Comparison of ENCODE assay signal across 9 cellular contexts in genomic region chr14:99603471-99603933, GRCh38. TPM values are rescaled to one million over a fixed set of nuclear protein-coding genes. Genes with fewer than 3 reads are reported as not detected.
DNase-seq lines count a peak whose midpoint lies in the region; ATAC-seq and TF ChIP-seq lines count a peak whose summit lies in the region.
"Had no signal": no experiment of that assay in that cellular context is flagged by ENCODE, and none has a peak within 500 bp of the region (broad histone marks: within the 10 kb centered on the region; RNA-seq: fewer than 3 reads in every experiment).

No MANE protein-coding gene starts in this region.

- peak; percentile 3 for TF ChIP-seq CTCF in hepatocyte (IDR thresholded peaks at IDR 0.05; ENCODE audit: poor library complexity)

- no peaks in the 10 kb centered on the region for H3K36me3 ChIP-seq in ACC112 (ENCODE audit: insufficient read depth, low read length)
- H3K36me3 ChIP-seq in NT2/D1 (ENCODE audit: insufficient read depth, insufficient read length, low read length), result peaks cover 9% of the 10 kb centered on the region
- no peaks in the 10 kb centered on the region for H3K36me3 ChIP-seq in hepatocyte (replicated peaks; ENCODE audit: insufficient read depth, low read depth)
- H3K36me3 ChIP-seq: neutrophil had no signal

- no peak overlapping the region for H3K27ac ChIP-seq in ACC112 (ENCODE audit: low read depth, low read length)
- H3K27ac ChIP-seq in hepatocyte, result peak overlapping the region; percentile 54
- H3K27ac ChIP-seq: neutrophil had no signal

- no peaks in the 10 kb centered on the region for H3K9me3 ChIP-seq in NT2/D1 (ENCODE audit: insufficient read depth, low read length)
- H3K9me3 ChIP-seq in hepatocyte (ENCODE audit: low read depth), result no peaks in the 10 kb centered on the region
- H3K9me3 ChIP-seq: neutrophil had no signal

- H2AFZ ChIP-seq in ACC112 (ENCODE audit: low read length, unreplicated experiment) (peak overlapping the region; percentile 32), hepatocyte (no peak overlapping the region)

- 2% methylated on average over 55 of the region's 61 CpGs for WGBS in hepatocyte (ENCODE audit: low lambda C conversion rate, missing lambda C conversion rate)

- DNase-seq in NT2/D1 (ENCODE audit: low read depth, low spot score) (no peak), hepatocyte (ENCODE audit: low spot score) (peak; percentile 70)
- DNase-seq in activated naive CD4-positive, alpha-beta T cell treated with Interleukin-2 at 50 U/mL for 16 hours, result peak; percentile 64
- peak; percentile 22 for DNase-seq in stimulated activated CD4-positive, alpha-beta T cell treated with anti-CD3 and anti-CD28 coated beads, Interleukin-2, amount 100 ng/mL, for 4 hours (ENCODE audit: low read depth)

- ATAC-seq in GM21390 (IDR thresholded peaks at IDR 0.05; ENCODE audit: unreplicated experiment) (peak; percentile 1), GM19397 (IDR thresholded peaks at IDR 0.05; ENCODE audit: unreplicated experiment) (no peak), HG02884 (IDR thresholded peaks at IDR 0.05; ENCODE audit: unreplicated experiment) (no peak)

- no peaks in the 10 kb centered on the region for H3K9me2 ChIP-seq in hepatocyte (replicated peaks; ENCODE audit: insufficient read depth)

- H3K9ac ChIP-seq in NT2/D1 (ENCODE audit: insufficient read length, low read depth), result peak overlapping the region; percentile 92

- peaks cover 22% of the 10 kb centered on the region for H4K20me1 ChIP-seq in hepatocyte (ENCODE audit: insufficient read depth, poor library complexity, severe bottlenecking)

- peak overlapping the region; percentile 91 for H3K4me2 ChIP-seq in hepatocyte

- H3K4me1 ChIP-seq in ACC112 (ENCODE audit: control insufficient read depth, insufficient read depth, low read length, unreplicated experiment) (peaks cover 18% of the 10 kb centered on the region), NT2/D1 (ENCODE audit: insufficient read depth, insufficient read length) (peaks cover 17% of the 10 kb centered on the region), hepatocyte (ENCODE audit: insufficient read depth) (peaks cover 52% of the 10 kb centered on the region)

- H3K79me2 ChIP-seq in ACC112 (ENCODE audit: control insufficient read depth, insufficient read depth, low read length, unreplicated experiment), result peaks cover 28% of the 10 kb centered on the region
- peaks cover 51% of the 10 kb centered on the region for H3K79me2 ChIP-seq in hepatocyte

- H3K27me3 ChIP-seq in ACC112 (ENCODE audit: insufficient read depth, low read length) (no peaks in the 10 kb centered on the region), NT2/D1 (ENCODE audit: insufficient read depth, insufficient read length) (peaks cover 12% of the 10 kb centered on the region), hepatocyte (no peaks in the 10 kb centered on the region)

- peak overlapping the region; percentile 80 for H3K4me3 ChIP-seq in ACC112 (ENCODE audit: low read depth, low read length)
- H3K4me3 ChIP-seq in NT2/D1 (ENCODE audit: insufficient read length, low read depth), result peak overlapping the region; percentile 91
- peak overlapping the region; percentile 62 for H3K4me3 ChIP-seq in hepatocyte

RNA-seq across cellular contexts. Expression of gene CCDC85C, which starts 0.5 kb away (rescaled TPM):
- 32.8 and 37.8 TPM in 2 replicates for total RNA-seq in hepatocyte
- 33.8 and 47.2 TPM in 2 replicates for polyA plus RNA-seq in hepatocyte

RNA-seq across cellular contexts. Expression of gene HHIPL1, which starts 41.4 kb away (rescaled TPM):
- total RNA-seq in hepatocyte, result 0.64 and 0.83 TPM in 2 replicates
- polyA plus RNA-seq in hepatocyte, result 0.88 and 1.4 TPM in 2 replicates
